ENCODE assay signal across 2 cellular contexts in the genomic region with DNA sequence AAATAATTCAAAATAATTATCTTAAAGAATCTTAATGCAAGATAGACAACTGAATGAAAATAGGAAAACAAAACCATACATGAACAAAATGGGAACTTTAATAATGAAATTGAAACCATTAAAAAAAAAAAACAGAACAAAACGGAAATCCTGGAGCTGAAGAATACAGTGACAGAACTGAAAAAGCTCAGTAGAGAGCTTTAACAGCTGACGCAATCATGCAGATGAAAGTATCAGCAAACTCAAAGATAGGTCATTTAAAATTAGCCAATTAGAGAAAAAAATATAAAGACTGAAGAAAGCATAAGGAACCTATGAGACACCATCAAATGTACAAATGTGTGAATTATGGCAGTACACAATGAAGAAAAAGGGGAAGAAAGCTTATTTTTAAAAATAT.
TF ChIP-seq lines count a peak whose summit lies in the region.

No MANE protein-coding gene starts in this region.

TF ChIP-seq in HCT116, 20 proteins besides CTCF, POLR2A, EP300 and RAD21:
- TF ChIP-seq YY1 (IDR thresholded peaks at IDR 0.05; ENCODE audit: extremely low read depth, insufficient replicate concordance, low read depth, low read length) (no peak), TCF7L2 (IDR thresholded peaks at IDR 0.05; ENCODE audit: borderline replicate concordance, extremely low read depth, insufficient read depth, insufficient read length) (no peak), EZH2phosphoT487 (IDR thresholded peaks at IDR 0.05; ENCODE audit: borderline replicate concordance) (no peak), SIN3A (IDR thresholded peaks at IDR 0.05; ENCODE audit: low read depth) (no peak), CEBPB (IDR thresholded peaks at IDR 0.05; ENCODE audit: low read depth) (peak; percentile 29; the same call in 1 of the 2 replicates), CBX3 (IDR thresholded peaks at IDR 0.05; ENCODE audit: low read depth) (peak; percentile 62; the same call in 1 of the 2 replicates)
- TF ChIP-seq, protein P1, sequence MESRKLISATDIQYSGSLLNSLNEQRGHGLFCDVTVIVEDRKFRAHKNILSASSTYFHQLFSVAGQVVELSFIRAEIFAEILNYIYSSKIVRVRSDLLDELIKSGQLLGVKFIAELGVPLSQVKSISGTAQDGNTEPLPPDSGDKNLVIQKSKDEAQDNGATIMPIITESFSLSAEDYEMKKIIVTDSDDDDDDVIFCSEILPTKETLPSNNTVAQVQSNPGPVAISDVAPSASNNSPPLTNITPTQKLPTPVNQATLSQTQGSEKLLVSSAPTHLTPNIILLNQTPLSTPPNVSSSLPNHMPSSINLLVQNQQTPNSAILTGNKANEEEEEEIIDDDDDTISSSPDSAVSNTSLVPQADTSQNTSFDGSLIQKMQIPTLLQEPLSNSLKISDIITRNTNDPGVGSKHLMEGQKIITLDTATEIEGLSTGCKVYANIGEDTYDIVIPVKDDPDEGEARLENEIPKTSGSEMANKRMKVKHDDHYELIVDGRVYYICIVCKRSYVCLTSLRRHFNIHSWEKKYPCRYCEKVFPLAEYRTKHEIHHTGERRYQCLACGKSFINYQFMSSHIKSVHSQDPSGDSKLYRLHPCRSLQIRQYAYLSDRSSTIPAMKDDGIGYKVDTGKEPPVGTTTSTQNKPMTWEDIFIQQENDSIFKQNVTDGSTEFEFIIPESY (IDR thresholded peaks at IDR 0.05; ENCODE audit: extremely low read depth, insufficient replicate concordance, low read length): no peak
TF ChIP-seq in HCT116: peak in this region for 2.

TF ChIP-seq in SK-N-SH, 30 proteins besides CTCF, POLR2A, EP300 and RAD21:
- TF ChIP-seq SIN3A (IDR thresholded peaks at IDR 0.05; ENCODE audit: borderline replicate concordance, low read depth, low read length) (no peak), SMC3 (IDR thresholded peaks at IDR 0.05; ENCODE audit: low read depth, low read length) (no peak), GATA2 (CRISPR knock-in tag; IDR thresholded peaks at IDR 0.05) (no peak), NFIC (IDR thresholded peaks at IDR 0.05; ENCODE audit: borderline replicate concordance) (no peak), TEAD4 (IDR thresholded peaks at IDR 0.05; ENCODE audit: borderline replicate concordance, insufficient read depth) (no peak), FOSL2 (IDR thresholded peaks at IDR 0.05; ENCODE audit: borderline replicate concordance, low read depth) (no peak)
- TF ChIP-seq, protein P2, sequence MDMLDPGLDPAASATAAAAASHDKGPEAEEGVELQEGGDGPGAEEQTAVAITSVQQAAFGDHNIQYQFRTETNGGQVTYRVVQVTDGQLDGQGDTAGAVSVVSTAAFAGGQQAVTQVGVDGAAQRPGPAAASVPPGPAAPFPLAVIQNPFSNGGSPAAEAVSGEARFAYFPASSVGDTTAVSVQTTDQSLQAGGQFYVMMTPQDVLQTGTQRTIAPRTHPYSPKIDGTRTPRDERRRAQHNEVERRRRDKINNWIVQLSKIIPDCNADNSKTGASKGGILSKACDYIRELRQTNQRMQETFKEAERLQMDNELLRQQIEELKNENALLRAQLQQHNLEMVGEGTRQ (IDR thresholded peaks at IDR 0.05; ENCODE audit: borderline replicate concordance, low read depth, low read length): no peak
- TF ChIP-seq, protein P3, sequence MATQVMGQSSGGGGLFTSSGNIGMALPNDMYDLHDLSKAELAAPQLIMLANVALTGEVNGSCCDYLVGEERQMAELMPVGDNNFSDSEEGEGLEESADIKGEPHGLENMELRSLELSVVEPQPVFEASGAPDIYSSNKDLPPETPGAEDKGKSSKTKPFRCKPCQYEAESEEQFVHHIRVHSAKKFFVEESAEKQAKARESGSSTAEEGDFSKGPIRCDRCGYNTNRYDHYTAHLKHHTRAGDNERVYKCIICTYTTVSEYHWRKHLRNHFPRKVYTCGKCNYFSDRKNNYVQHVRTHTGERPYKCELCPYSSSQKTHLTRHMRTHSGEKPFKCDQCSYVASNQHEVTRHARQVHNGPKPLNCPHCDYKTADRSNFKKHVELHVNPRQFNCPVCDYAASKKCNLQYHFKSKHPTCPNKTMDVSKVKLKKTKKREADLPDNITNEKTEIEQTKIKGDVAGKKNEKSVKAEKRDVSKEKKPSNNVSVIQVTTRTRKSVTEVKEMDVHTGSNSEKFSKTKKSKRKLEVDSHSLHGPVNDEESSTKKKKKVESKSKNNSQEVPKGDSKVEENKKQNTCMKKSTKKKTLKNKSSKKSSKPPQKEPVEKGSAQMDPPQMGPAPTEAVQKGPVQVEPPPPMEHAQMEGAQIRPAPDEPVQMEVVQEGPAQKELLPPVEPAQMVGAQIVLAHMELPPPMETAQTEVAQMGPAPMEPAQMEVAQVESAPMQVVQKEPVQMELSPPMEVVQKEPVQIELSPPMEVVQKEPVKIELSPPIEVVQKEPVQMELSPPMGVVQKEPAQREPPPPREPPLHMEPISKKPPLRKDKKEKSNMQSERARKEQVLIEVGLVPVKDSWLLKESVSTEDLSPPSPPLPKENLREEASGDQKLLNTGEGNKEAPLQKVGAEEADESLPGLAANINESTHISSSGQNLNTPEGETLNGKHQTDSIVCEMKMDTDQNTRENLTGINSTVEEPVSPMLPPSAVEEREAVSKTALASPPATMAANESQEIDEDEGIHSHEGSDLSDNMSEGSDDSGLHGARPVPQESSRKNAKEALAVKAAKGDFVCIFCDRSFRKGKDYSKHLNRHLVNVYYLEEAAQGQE (IDR thresholded peaks at IDR 0.05; ENCODE audit: low read depth, low read length): no peak
- TF ChIP-seq, protein P4, sequence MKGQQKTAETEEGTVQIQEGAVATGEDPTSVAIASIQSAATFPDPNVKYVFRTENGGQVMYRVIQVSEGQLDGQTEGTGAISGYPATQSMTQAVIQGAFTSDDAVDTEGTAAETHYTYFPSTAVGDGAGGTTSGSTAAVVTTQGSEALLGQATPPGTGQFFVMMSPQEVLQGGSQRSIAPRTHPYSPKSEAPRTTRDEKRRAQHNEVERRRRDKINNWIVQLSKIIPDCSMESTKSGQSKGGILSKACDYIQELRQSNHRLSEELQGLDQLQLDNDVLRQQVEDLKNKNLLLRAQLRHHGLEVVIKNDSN (IDR thresholded peaks at IDR 0.05; ENCODE audit: borderline replicate concordance, low read depth): no peak
- TF ChIP-seq, protein P5, sequence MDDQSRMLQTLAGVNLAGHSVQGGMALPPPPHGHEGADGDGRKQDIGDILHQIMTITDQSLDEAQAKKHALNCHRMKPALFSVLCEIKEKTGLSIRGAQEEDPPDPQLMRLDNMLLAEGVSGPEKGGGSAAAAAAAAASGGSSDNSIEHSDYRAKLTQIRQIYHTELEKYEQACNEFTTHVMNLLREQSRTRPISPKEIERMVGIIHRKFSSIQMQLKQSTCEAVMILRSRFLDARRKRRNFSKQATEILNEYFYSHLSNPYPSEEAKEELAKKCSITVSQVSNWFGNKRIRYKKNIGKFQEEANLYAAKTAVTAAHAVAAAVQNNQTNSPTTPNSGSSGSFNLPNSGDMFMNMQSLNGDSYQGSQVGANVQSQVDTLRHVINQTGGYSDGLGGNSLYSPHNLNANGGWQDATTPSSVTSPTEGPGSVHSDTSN (IDR thresholded peaks at IDR 0.05): no peak
